In the genomic region with DNA sequence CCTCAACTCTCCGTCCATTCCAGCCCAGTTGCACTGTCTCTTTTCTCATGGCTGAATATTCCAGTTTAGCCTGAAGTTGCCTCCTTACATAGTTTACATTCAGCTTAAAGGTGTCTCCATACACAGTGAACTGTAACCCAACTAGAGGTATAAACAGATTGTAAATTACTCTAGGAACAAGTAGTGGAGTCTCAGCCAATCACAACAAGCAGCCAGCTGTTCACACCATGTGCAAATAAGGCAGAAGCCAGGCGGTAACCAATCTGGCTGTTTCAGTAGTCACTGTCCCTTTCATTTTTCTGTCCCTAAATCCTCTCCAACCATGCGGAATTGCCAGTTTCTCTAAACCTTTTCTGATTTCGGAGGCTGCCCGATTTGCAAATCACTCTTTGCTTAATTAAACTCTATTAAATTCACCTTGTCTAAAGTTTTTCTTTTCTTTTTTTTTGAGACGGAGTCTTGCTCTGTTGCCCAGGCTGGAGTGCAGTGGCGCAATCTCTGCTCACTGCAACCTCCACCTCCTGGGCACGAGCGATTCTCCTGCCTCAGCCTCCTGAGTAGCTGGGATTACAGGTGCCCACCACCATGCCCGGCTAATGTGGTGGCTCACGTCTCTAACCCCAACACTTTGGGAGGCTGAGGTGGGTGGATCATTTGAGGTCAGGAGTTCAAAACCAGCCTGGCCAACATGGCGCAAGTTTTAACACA, we compare ENCODE assay signal across 14 cellular contexts. TPM values are rescaled to one million over a fixed set of nuclear protein-coding genes. Genes with fewer than 3 reads are reported as not detected.
DNase-seq lines count a peak whose midpoint lies in the region; ATAC-seq and TF ChIP-seq lines count a peak whose summit lies in the region.
"Had no signal": no experiment of that assay in that cellular context is flagged by ENCODE, and none has a peak within 500 bp of the region (broad histone marks: within the 10 kb centered on the region; RNA-seq: fewer than 3 reads in every experiment).

No MANE protein-coding gene starts in this region.

- H3K4me3 Mint-ChIP-seq in nephron progenitor cell, result no peak overlapping the region
- H3K4me3 Mint-ChIP-seq: activated CD4-positive, alpha-beta T cell treated with anti-CD3 and anti-CD28 coated beads for 36 hours had no signal

- DNase-seq in DMS53 treated with DMSO at 0.1 percent for 48 hours (lab: John Stamatoyannopoulos, UW; ENCODE audit: unreplicated experiment) (peak; percentile 37), NCI-H1694 (lab: John Stamatoyannopoulos, UW) (peak; percentile 79), RPMI8226 (peak; percentile 66), nephron progenitor cell (no peak), globus pallidus (ENCODE audit: low spot score) (no peak), foreskin keratinocyte (no peak), HPDE6-E6E7 (ENCODE audit: extremely low spot score) (no peak)
- DNase-seq: activated CD4-positive, alpha-beta T cell treated with anti-CD3 and anti-CD28 coated beads for 36 hours; esophagus squamous epithelium; GF-D8; IMR-90 had no signal

- no peaks in the 10 kb centered on the region for H3K36me3 Mint-ChIP-seq in nephron progenitor cell (ENCODE audit: low read depth)

- peaks cover 25% of the 10 kb centered on the region for H3K4me1 ChIP-seq in foreskin keratinocyte

- no peaks in the 10 kb centered on the region for H3K27me3 ChIP-seq in foreskin keratinocyte
- H3K27me3 ChIP-seq: esophagus squamous epithelium, suprapubic skin had no signal

- ATAC-seq in foreskin keratinocyte, result no peak
- no peak for ATAC-seq in HG03280 (IDR thresholded peaks at IDR 0.05; ENCODE audit: unreplicated experiment)
- ATAC-seq: activated CD4-positive, alpha-beta T cell treated with anti-CD3 and anti-CD28 coated beads for 36 hours had no signal

- peak overlapping the region; percentile 93 for H3K27ac Mint-ChIP-seq in nephron progenitor cell
- H3K27ac Mint-ChIP-seq: activated CD4-positive, alpha-beta T cell treated with anti-CD3 and anti-CD28 coated beads for 36 hours; activated T-helper 2 cell treated with anti-CD3 and anti-CD28 coated beads, Interferon-gamma antibody, Interleukin-2, Interleukin-4, amounts not matched to agents 10 μg/mL and 5 μg/mL and 100 μg/mL, durations not matched to agents 14 hours and 24 hours and 36 hours had no signal

- no peak for TF ChIP-seq CTCF in nephron progenitor cell (IDR thresholded peaks at IDR 0.05)
- TF ChIP-seq CTCF in foreskin keratinocyte (conservative IDR thresholded peaks at IDR 0.05), result no peak

- no peaks in the 10 kb centered on the region for H3K27me3 Mint-ChIP-seq in nephron progenitor cell (ENCODE audit: low read depth, poor library complexity)
- H3K27me3 Mint-ChIP-seq: activated CD4-positive, alpha-beta T cell treated with anti-CD3 and anti-CD28 coated beads for 36 hours had no signal

- H3K4me1 Mint-ChIP-seq in nephron progenitor cell, result peaks cover 52% of the 10 kb centered on the region

- H3K9me3 Mint-ChIP-seq in nephron progenitor cell, result peaks cover under 1% of the 10 kb centered on the region
- H3K9me3 Mint-ChIP-seq: activated T-helper 2 cell treated with anti-CD3 and anti-CD28 coated beads, Interferon-gamma antibody, Interleukin-2, Interleukin-4, amounts not matched to agents 10 μg/mL and 5 μg/mL and 100 μg/mL, durations not matched to agents 14 hours and 24 hours and 36 hours had no signal

- H3K27ac ChIP-seq in foreskin keratinocyte, result no peak overlapping the region
- H3K27ac ChIP-seq: suprapubic skin had no signal

RNA-seq across cellular contexts. Expression of a gene that starts 37.6 kb away (rescaled TPM):
- total RNA-seq in foreskin keratinocyte, result 10.3 and 11.1 TPM in 2 replicates
- polyA plus RNA-seq in foreskin keratinocyte, result 3.3 and 3.7 TPM in 2 replicates

RNA-seq across cellular contexts. Expression of a gene that starts 49.4 kb away (rescaled TPM):
- 8.8 and 8.9 TPM in 2 replicates for total RNA-seq in foreskin keratinocyte
- 6.3 and 6.4 TPM in 2 replicates for polyA plus RNA-seq in foreskin keratinocyte

Comparison
In these comparisons a context has a peak if more than half of its experiments do, and no peak if none do; other contexts are left out.
1. DNase-seq: peak in DMS53 treated with DMSO at 0.1 percent for 48 hours (single experiment), NCI-H1694 (single experiment) and RPMI8226 (single experiment); none in nephron progenitor cell (single experiment), globus pallidus (single experiment), foreskin keratinocyte (0 of 2) and HPDE6-E6E7 (single experiment).